In genomic region chr14:59846595-59846994, GRCh38 we compare ENCODE assay signal across 31 cellular contexts. TPM values are rescaled to one million over a fixed set of nuclear protein-coding genes. Genes with fewer than 3 reads are reported as not detected.
"Had no signal": no experiment of that assay in that cellular context is flagged by ENCODE, and none has a peak within 500 bp of the region (broad histone marks: within the 10 kb centered on the region; RNA-seq: fewer than 3 reads in every experiment).

No MANE protein-coding gene starts in this region.

- DNase-seq: activated CD4-positive, alpha-beta memory T cell treated with anti-CD3 and anti-CD28 coated beads, Interleukin-2, amount 10 ng/mL, durations not matched to agents 7 days and 5 days; activated CD4-positive, alpha-beta T cell treated with anti-CD3 and anti-CD28 coated beads for 1 hour; activated CD4-positive, alpha-beta T cell treated with anti-CD3 and anti-CD28 coated beads for 36 hours; activated CD4-positive, alpha-beta T cell treated with anti-CD3 and anti-CD28 coated beads for 48 hours; activated CD4-positive, alpha-beta T cell treated with anti-CD3 and anti-CD28 coated beads, Interleukin-2, amount 10 ng/mL, durations not matched to agents 7 days and 5 days; activated CD4-positive, alpha-beta T cell treated with anti-CD3 and anti-CD28 coated beads, Interleukin-2, amount 50 U/mL, for 48 hours; activated CD4-positive, CD25-positive, alpha-beta regulatory T cell; activated CD8-positive, alpha-beta memory T cell treated with anti-CD3 and anti-CD28 coated beads for 24 hours; activated CD8-positive, alpha-beta memory T cell treated with anti-CD3 and anti-CD28 coated beads, Interleukin-2, amount 10 ng/mL, durations not matched to agents 7 days and 5 days; activated CD8-positive, alpha-beta memory T cell treated with anti-CD3 and anti-CD28 coated beads, Interleukin-2, amount 50 U/mL, for 48 hours; activated CD8-positive, alpha-beta T cell treated with anti-CD3 and anti-CD28 coated beads, Interleukin-2, amount 10 ng/mL, durations not matched to agents 7 days and 5 days; activated effector memory CD4-positive, alpha-beta T cell treated with Interleukin-2 at 50 U/mL for 16 hours; activated gamma-delta T cell; activated naive CD4-positive, alpha-beta T cell treated with anti-CD3 and anti-CD28 coated beads, Interleukin-2, amount 10 ng/mL, durations not matched to agents 7 days and 5 days; activated naive CD4-positive, alpha-beta T cell treated with Interleukin-2 at 50 U/mL for 16 hours; activated naive CD8-positive, alpha-beta T cell treated with anti-CD3 and anti-CD28 coated beads, Interleukin-2, amount 10 ng/mL, durations not matched to agents 7 days and 5 days; activated naive CD8-positive, alpha-beta T cell treated with anti-CD3 and anti-CD28 coated beads, Interleukin-2, amount 50 U/mL, for 24 hours; activated T-cell treated with anti-CD3 and anti-CD28 coated beads, Interleukin-2, amount 50 U/mL, for 24 hours; activated T-cell treated with anti-CD3 and anti-CD28 coated beads, Interleukin-2, amount 50 U/mL, for 48 hours; amygdala; anterior cingulate cortex; T-helper 1 cell; T-helper 2 cell; T-helper 9 cell; WERI-Rb-1 had no signal

- ATAC-seq: activated CD4-positive, alpha-beta T cell treated with anti-CD3 and anti-CD28 coated beads for 36 hours; activated CD4-positive, CD25-positive, alpha-beta regulatory T cell treated with anti-CD3 and anti-CD28 coated beads, Interleukin-2, amount 50 U/mL, for 24 hours; activated CD8-positive, alpha-beta memory T cell treated with anti-CD3 and anti-CD28 coated beads, Interleukin-2, amount 10 ng/mL, durations not matched to agents 7 days and 5 days; activated CD8-positive, alpha-beta T cell treated with anti-CD3 and anti-CD28 coated beads, Interleukin-2, amount 10 ng/mL, durations not matched to agents 7 days and 5 days; activated naive CD8-positive, alpha-beta T cell treated with anti-CD3 and anti-CD28 coated beads, Interleukin-2, amount 50 U/mL, for 24 hours; WTC11 had no signal

- H3K27ac ChIP-seq: ascending aorta, cardiac muscle cell, WERI-Rb-1 had no signal

RNA-seq across cellular contexts. Expression of gene RTN1, which starts 24.0 kb away (rescaled TPM):
- total RNA-seq: activated CD4-positive, alpha-beta memory T cell treated with anti-CD3 and anti-CD28 coated beads, Interleukin-2, amount 10 ng/mL, durations not matched to agents 7 days and 5 days; activated CD4-positive, alpha-beta T cell treated with anti-CD3 and anti-CD28 coated beads for 36 hours; activated CD4-positive, alpha-beta T cell treated with anti-CD3 and anti-CD28 coated beads, Interleukin-2, amount 10 ng/mL, durations not matched to agents 7 days and 5 days; activated CD8-positive, alpha-beta memory T cell treated with anti-CD3 and anti-CD28 coated beads, Interleukin-2, amount 10 ng/mL, durations not matched to agents 7 days and 5 days; activated CD8-positive, alpha-beta T cell treated with anti-CD3 and anti-CD28 coated beads, Interleukin-2, amount 10 ng/mL, durations not matched to agents 7 days and 5 days; activated naive CD8-positive, alpha-beta T cell treated with anti-CD3 and anti-CD28 coated beads, Interleukin-2, amount 10 ng/mL, durations not matched to agents 7 days and 5 days; activated T-helper 2 cell treated with anti-CD3 and anti-CD28 coated beads, Interferon-gamma antibody, Interleukin-2, Interleukin-4, amounts not matched to agents 10 μg/mL and 5 μg/mL and 100 μg/mL, durations not matched to agents 14 hours and 24 hours and 36 hours; bronchial epithelial cell had no signal
